Comparison of ENCODE assay signal across 28 cellular contexts in genomic region chr7:148770004-148770403, GRCh38.
"Had no signal": no experiment of that assay in that cellular context is flagged by ENCODE, and none has a peak within 500 bp of the region (broad histone marks: within the 10 kb centered on the region; RNA-seq: fewer than 3 reads in every experiment).

No MANE protein-coding gene starts in this region.

- H3K27ac Mint-ChIP-seq: activated B cell treated with CpG ODN at 0.5 μM for 24 hours; activated CD8-positive, alpha-beta T cell treated with anti-CD3 and anti-CD28 coated beads for 36 hours; activated naive CD8-positive, alpha-beta T cell; dendritic cell treated with granulocyte-macrophage colony-stimulating factor and Interleukin-4, amounts not matched to agents 40 ng/mL and 50 ng/mL, for 4 days had no signal

- H3K27me3 ChIP-seq: brain microvascular endothelial cell, dorsolateral prefrontal cortex had no signal

- H3K27me3 Mint-ChIP-seq: activated B cell treated with CpG ODN at 0.5 μM for 24 hours; activated CD8-positive, alpha-beta T cell treated with anti-CD3 and anti-CD28 coated beads for 36 hours; activated naive CD8-positive, alpha-beta T cell; activated T-helper 17 cell treated with anti-CD3 and anti-CD28 coated beads, Interleukin-2, amount 50 U/mL, for 72 hours; central memory CD8-positive, alpha-beta T cell; dendritic cell treated with granulocyte-macrophage colony-stimulating factor and Interleukin-4, amounts not matched to agents 40 ng/mL and 50 ng/mL, for 4 days had no signal

- H3K27ac ChIP-seq: brain microvascular endothelial cell, coronary artery, dorsolateral prefrontal cortex had no signal

- H3K9me3 Mint-ChIP-seq: activated B cell treated with CpG ODN at 0.5 μM for 24 hours; activated CD8-positive, alpha-beta T cell treated with anti-CD3 and anti-CD28 coated beads for 36 hours; activated T-helper 17 cell treated with anti-CD3 and anti-CD28 coated beads, Interleukin-2, amount 50 U/mL, for 72 hours; central memory CD8-positive, alpha-beta T cell; dendritic cell treated with granulocyte-macrophage colony-stimulating factor and Interleukin-4, amounts not matched to agents 40 ng/mL and 50 ng/mL, for 4 days; endodermal cell had no signal

- DNase-seq: activated B cell treated with CpG ODN at 0.5 μM for 24 hours; activated CD4-positive, alpha-beta T cell treated with anti-CD3 and anti-CD28 coated beads for 48 hours; activated CD4-positive, alpha-beta T cell treated with anti-CD3 and anti-CD28 coated beads, Interleukin-2, amount 50 U/mL, for 1 hour; activated CD4-positive, alpha-beta T cell treated with anti-CD3 and anti-CD28 coated beads, Interleukin-2, amount 50 U/mL, for 48 hours; activated CD8-positive, alpha-beta memory T cell treated with anti-CD3 and anti-CD28 coated beads for 24 hours; activated CD8-positive, alpha-beta T cell treated with anti-CD3 and anti-CD28 coated beads for 36 hours; activated effector memory CD4-positive, alpha-beta T cell treated with Interleukin-2 at 50 U/mL for 16 hours; activated gamma-delta T cell treated with Interleukin-2 at 50 U/mL for 16 hours; activated naive CD4-positive, alpha-beta T cell treated with anti-CD3 and anti-CD28 coated beads, Interleukin-2, amount 50 U/mL, for 16 hours; activated naive CD4-positive, alpha-beta T cell treated with Interleukin-2 at 50 U/mL for 16 hours; activated T-cell treated with anti-CD3 and anti-CD28 coated beads, Interleukin-2, amount 50 U/mL, for 1 hour; amniotic stem cell; anterior cingulate cortex; brain microvascular endothelial cell; dorsolateral prefrontal cortex; effector memory CD4-positive, alpha-beta T cell; endodermal cell; foreskin fibroblast; head of caudate nucleus; T-helper 1 cell; T-helper 2 cell had no signal

- ATAC-seq: activated CD4-positive, CD25-positive, alpha-beta regulatory T cell treated with anti-CD3 and anti-CD28 coated beads, Interleukin-2, amount 50 U/mL, for 24 hours; activated CD8-positive, alpha-beta T cell treated with anti-CD3 and anti-CD28 coated beads for 36 hours; activated T-helper 17 cell treated with anti-CD3 and anti-CD28 coated beads, Interleukin-2, amount 50 U/mL, for 72 hours; esophagus mucosa had no signal

- H3K4me3 ChIP-seq: coronary artery, dorsolateral prefrontal cortex had no signal

- H3K4me3 Mint-ChIP-seq: activated B cell treated with CpG ODN at 0.5 μM for 24 hours; activated CD8-positive, alpha-beta T cell treated with anti-CD3 and anti-CD28 coated beads for 36 hours; activated naive CD8-positive, alpha-beta T cell; activated T-helper 17 cell treated with anti-CD3 and anti-CD28 coated beads, Interleukin-2, amount 50 U/mL, for 72 hours; central memory CD8-positive, alpha-beta T cell; dendritic cell treated with granulocyte-macrophage colony-stimulating factor and Interleukin-4, amounts not matched to agents 40 ng/mL and 50 ng/mL, for 4 days; endodermal cell had no signal
